22 cellular contexts compared by ENCODE assay signal in genomic region chr17:44529864-44530263, GRCh38. TPM values are rescaled to one million over a fixed set of nuclear protein-coding genes. Genes with fewer than 3 reads are reported as not detected.
DNase-seq lines count a peak whose midpoint lies in the region; ATAC-seq and TF ChIP-seq lines count a peak whose summit lies in the region.
"Had no signal": no experiment of that assay in that cellular context is flagged by ENCODE, and none has a peak within 500 bp of the region (broad histone marks: within the 10 kb centered on the region; RNA-seq: fewer than 3 reads in every experiment).

No MANE protein-coding gene starts in this region.

- 86 to 87% methylated on average over 1 to 3 of the region's 3 CpGs for WGBS in endodermal cell (ENCODE audit: insufficient coverage in 1 of 2, insufficient read length in 1 of 2), 2 experiments
- WGBS in mesendoderm (ENCODE audit: extremely low coverage, insufficient coverage, low lambda C conversion rate): no CpG with 5 or more reads among the region's 3 CpGs

- no peak overlapping the region for H2BK120ac ChIP-seq in mesendoderm (ENCODE audit: low read depth, low read length)

- H3K9me3 Mint-ChIP-seq in endodermal cell: peaks cover 26% of the 10 kb centered on the region
- H3K9me3 Mint-ChIP-seq in activated naive CD4-positive, alpha-beta T cell treated with anti-CD3 and anti-CD28 coated beads, Interleukin-2, amount 50 U/mL, for 72 hours: peaks cover 0 to 3% of the 10 kb centered on the region in 2 donors

- H3K4me3 Mint-ChIP-seq in endodermal cell: no peak overlapping the region
- H3K4me3 Mint-ChIP-seq: T-cell had no signal

- H3K9me2 ChIP-seq in PC-3 (replicated peaks; ENCODE audit: low read length): no peaks in the 10 kb centered on the region

- no peak overlapping the region for H3K9ac ChIP-seq in PC-3 (ENCODE audit: low read length)
- H3K9ac ChIP-seq in endodermal cell (ENCODE audit: extremely low read depth, low read length, poor library complexity, severe bottlenecking): no peak overlapping the region
- H3K9ac ChIP-seq in mesendoderm (ENCODE audit: low read length): no peak overlapping the region

- no peaks in the 10 kb centered on the region for H3K27me3 ChIP-seq in PC-3 (ENCODE audit: low read length)
- no peaks in the 10 kb centered on the region for H3K27me3 ChIP-seq in endodermal cell (ENCODE audit: control insufficient read depth, insufficient read depth, low read length, poor library complexity, severe bottlenecking)
- H3K27me3 ChIP-seq in mesendoderm (ENCODE audit: insufficient read depth, low read length, poor library complexity): no peaks in the 10 kb centered on the region
- no peaks in the 10 kb centered on the region for H3K27me3 ChIP-seq in lower lobe of right lung (ENCODE audit: low read depth)

- TF ChIP-seq CTCF in PC-3 (conservative IDR thresholded peaks at IDR 0.05; ENCODE audit: low read depth, low read length) (no peak), endodermal cell (conservative IDR thresholded peaks at IDR 0.05) (no peak), lower lobe of right lung (IDR thresholded peaks at IDR 0.05) (no peak)

- H3K79me2 ChIP-seq in PC-3 (ENCODE audit: low read length) (no peaks in the 10 kb centered on the region), mesendoderm (ENCODE audit: control insufficient read depth, insufficient read depth, low read length) (no peaks in the 10 kb centered on the region)

- no peaks in the 10 kb centered on the region for H4K20me1 ChIP-seq in PC-3 (ENCODE audit: low read length)

- no peak overlapping the region for H3K23ac ChIP-seq in mesendoderm (ENCODE audit: low read length)

- H3K56ac ChIP-seq in mesendoderm (ENCODE audit: low read length): no peak overlapping the region

- H3K27ac ChIP-seq in PC-3 (ENCODE audit: low read length): no peak overlapping the region
- no peak overlapping the region for H3K27ac ChIP-seq in endodermal cell (ENCODE audit: low read depth, low read length)
- H3K27ac ChIP-seq in mesendoderm (ENCODE audit: low read depth, low read length): no peak overlapping the region
- H3K27ac ChIP-seq in lower lobe of right lung: no peak overlapping the region
- H3K27ac ChIP-seq: 22Rv1, RWPE1 had no signal

- H2AFZ ChIP-seq in PC-3 (ENCODE audit: low read length): peak overlapping the region; percentile 15; the same call in 1 of the 2 replicates

- intact Hi-C loops in PC-3 (cut with micrococcal nuclease): no loop called here
- intact Hi-C loops in lower lobe of right lung (cut with DNase I): loop anchor here (5.0 kb wide), 1 partner anchor 107 kb away; no protein-coding TSS in a partner anchor

- no peak overlapping the region for H3K4me2 ChIP-seq in PC-3 (ENCODE audit: low read length)
- H3K4me2 ChIP-seq in mesendoderm (ENCODE audit: low read length): no peak overlapping the region

- peak; percentile 39 for ATAC-seq in PC-3
- ATAC-seq in lower lobe of right lung: no peak
- no peak for ATAC-seq in activated naive CD4-positive, alpha-beta T cell treated with anti-CD3 and anti-CD28 coated beads, Interleukin-2, amount 50 U/mL, for 72 hours
- ATAC-seq: GM12878, T-cell had no signal

- no peak overlapping the region for H3K4me3 ChIP-seq in PC-3 (ENCODE audit: low read length)
- H3K4me3 ChIP-seq in endodermal cell (ENCODE audit: low read length): no peak overlapping the region
- no peak overlapping the region for H3K4me3 ChIP-seq in mesendoderm (ENCODE audit: low read length)
- no peak overlapping the region for H3K4me3 ChIP-seq in lower lobe of right lung
- H3K4me3 ChIP-seq: GM12878 had no signal

- H2AK5ac ChIP-seq in mesendoderm (ENCODE audit: low read length): no peak overlapping the region

- peaks cover 17% of the 10 kb centered on the region for H3K27me3 Mint-ChIP-seq in endodermal cell (ENCODE audit: insufficient read depth)

- no peak overlapping the region for H2BK15ac ChIP-seq in mesendoderm (replicated peaks; ENCODE audit: low read depth)

- no peaks in the 10 kb centered on the region for H3F3A ChIP-seq in PC-3 (ENCODE audit: low read length, unreplicated experiment)

- no peak overlapping the region for H2BK5ac ChIP-seq in mesendoderm (ENCODE audit: low read length)

- H3K4me1 ChIP-seq in PC-3 (ENCODE audit: insufficient read depth, low read length) (0 out of 2 replicates have a peak, but pooled peaks cover 7% of the 10 kb centered on the region), endodermal cell (ENCODE audit: control insufficient read depth, insufficient read depth, low read length) (peaks cover 2% of the 10 kb centered on the region), mesendoderm (ENCODE audit: control insufficient read depth, low read depth, low read length) (no peaks in the 10 kb centered on the region), lower lobe of right lung (peaks cover 7% of the 10 kb centered on the region)

- H3K27ac Mint-ChIP-seq in endodermal cell: no peak overlapping the region
- H3K27ac Mint-ChIP-seq in activated naive CD4-positive, alpha-beta T cell treated with anti-CD3 and anti-CD28 coated beads, Interleukin-2, amount 50 U/mL, for 72 hours: no peak overlapping the region
- H3K27ac Mint-ChIP-seq: T-cell had no signal

- POLR2A ChIA-PET in PC-3 (lab: Charles Lee; ENCODE audit: unreplicated experiment): no interaction called here

- H3K79me1 ChIP-seq in mesendoderm (ENCODE audit: low read length): no peaks in the 10 kb centered on the region

- no peak overlapping the region for H3K18ac ChIP-seq in mesendoderm (ENCODE audit: low read length)

- no peak overlapping the region for H3K4ac ChIP-seq in mesendoderm (ENCODE audit: low read depth, low read length)

- peaks cover 5% of the 10 kb centered on the region for H3K4me1 Mint-ChIP-seq in endodermal cell

- no TSS peak for BruUV-seq in PC-3 (replicated peaks; lab: Mats Ljungman, UMichigan)

- peak; percentile 23 for DNase-seq in DMS53 (lab: John Stamatoyannopoulos, UW)
- no peak for DNase-seq in DMS53 treated with DMSO at 0.1 percent for 48 hours (lab: John Stamatoyannopoulos, UW; ENCODE audit: unreplicated experiment)
- peak; percentile 55 for DNase-seq in PC-3
- DNase-seq in endodermal cell: peak; percentile 61
- DNase-seq in mesendoderm: peak; percentile 34
- no peak for DNase-seq in lower lobe of right lung
- no peak for DNase-seq in activated naive CD4-positive, alpha-beta T cell treated with anti-CD3 and anti-CD28 coated beads, Interleukin-2, amount 50 U/mL, for 72 hours (ENCODE audit: low spot score in 2 of 2)
- no peak for DNase-seq in activated CD4-positive, CD25-positive, alpha-beta regulatory T cell treated with anti-CD3 and anti-CD28 coated beads, Interleukin-2, amount 50 U/mL, for 72 hours
- DNase-seq: KG1, MM.1S, NCI-H1048, NCI-H1417, NCI-H1694, NCI-H2029 treated with DMSO at 0.1 percent for 48 hours, NCI-H2171, NCI-H524, NCI-H774, SHP77, T-cell had no signal

- H3K36me3 ChIP-seq in PC-3 (ENCODE audit: low read depth, low read length) (no peaks in the 10 kb centered on the region), endodermal cell (ENCODE audit: control insufficient read depth, insufficient read depth, low read length) (no peaks in the 10 kb centered on the region), mesendoderm (ENCODE audit: control insufficient read depth, insufficient read depth, low read length) (no peaks in the 10 kb centered on the region), lower lobe of right lung (no peaks in the 10 kb centered on the region)

- H3K9me3 ChIP-seq in PC-3 (ENCODE audit: low read length) (0 out of 2 replicates have a peak, but pooled peaks cover 6% of the 10 kb centered on the region), endodermal cell (ENCODE audit: control insufficient read depth, low read length) (peaks cover 14% of the 10 kb centered on the region), lower lobe of right lung (peaks cover 3% of the 10 kb centered on the region)

- no peak overlapping the region for H4K8ac ChIP-seq in mesendoderm (ENCODE audit: low read depth, low read length)

- H4K5ac ChIP-seq in mesendoderm (ENCODE audit: low read length): no peak overlapping the region

- CTCF ChIA-PET in PC-3 (lab: Charles Lee): no interaction called here

- no peaks in the 10 kb centered on the region for H3K36me3 Mint-ChIP-seq in endodermal cell (ENCODE audit: low read depth)
- no peaks in the 10 kb centered on the region for H3K36me3 Mint-ChIP-seq in activated naive CD4-positive, alpha-beta T cell treated with anti-CD3 and anti-CD28 coated beads, Interleukin-2, amount 50 U/mL, for 72 hours

RNA-seq across cellular contexts. Expression of gene GPATCH8, which starts 26.7 kb away (rescaled TPM):
- 22.7 and 30.1 TPM in 2 replicates for total RNA-seq in PC-3 (2014; rRNA removed)
- 10 to 100 TPM; 49.9 to 55.2 TPM for total RNA-seq in endodermal cell
- 33.0 TPM for polyA plus RNA-seq in endodermal cell (2013, experiment 1 of 2)
- 31.2 TPM for polyA plus RNA-seq in endodermal cell (2013, experiment 2 of 2)
- polyA plus RNA-seq in mesendoderm (2013, experiment 1 of 2): 27.3 TPM
- polyA plus RNA-seq in mesendoderm (2013, experiment 2 of 2): 27.6 TPM
- total RNA-seq in lower lobe of right lung: 48.3 TPM
- total RNA-seq in activated naive CD4-positive, alpha-beta T cell treated with anti-CD3 and anti-CD28 coated beads, Interleukin-2, amount 50 U/mL, for 72 hours: 10 to 100 TPM; 39.3 to 46.2 TPM

RNA-seq across cellular contexts. Expression of gene FZD2, which starts 27.4 kb away (rescaled TPM):
- total RNA-seq in PC-3 (2014; rRNA removed) (11.6 and 12.8 TPM in 2 replicates), endodermal cell (10 to 100 TPM; 20.6 to 21.9 TPM), lower lobe of right lung (7.4 TPM)
- polyA plus RNA-seq in endodermal cell (2013, experiment 1 of 2): 65.2 TPM
- 64.6 TPM for polyA plus RNA-seq in endodermal cell (2013, experiment 2 of 2)
- polyA plus RNA-seq in mesendoderm (2013, experiment 1 of 2): 4.3 TPM
- polyA plus RNA-seq in mesendoderm (2013, experiment 2 of 2): 4.5 TPM
- total RNA-seq in activated naive CD4-positive, alpha-beta T cell treated with anti-CD3 and anti-CD28 coated beads, Interleukin-2, amount 50 U/mL, for 72 hours: under 1 TPM in 1 of 2 donors, not detected in 1; 0.27 TPM

Comparison
In these comparisons a context has a peak if more than half of its experiments do, and no peak if none do; other contexts are left out.
1. DNase-seq: peak in DMS53 (single experiment), PC-3 (single experiment), endodermal cell (single experiment) and mesendoderm (single experiment); none in DMS53 treated with DMSO at 0.1 percent for 48 hours (single experiment), lower lobe of right lung (single experiment), activated naive CD4-positive, alpha-beta T cell treated with anti-CD3 and anti-CD28 coated beads, Interleukin-2, amount 50 U/mL, for 72 hours (0 of 2) and activated CD4-positive, CD25-positive, alpha-beta regulatory T cell treated with anti-CD3 and anti-CD28 coated beads, Interleukin-2, amount 50 U/mL, for 72 hours (single experiment).